23 cellular contexts compared by ENCODE assay signal in genomic region chr1:34409689-34410229, GRCh38.
A peak's percentile ranks its signal among the peaks of the same experiment; 100 is the strongest.
DNase-seq lines count a peak whose midpoint lies in the region; ATAC-seq and TF ChIP-seq lines count a peak whose summit lies in the region.
"Had no signal": no experiment of that assay in that cellular context is flagged by ENCODE, and none has a peak within 500 bp of the region (broad histone marks: within the 10 kb centered on the region; RNA-seq: fewer than 3 reads in every experiment).

No MANE protein-coding gene starts in this region.

- no peaks in the 10 kb centered on the region for H3K36me3 ChIP-seq in lung (ENCODE audit: control insufficient read depth in 2 of 2, insufficient read depth in 2 of 2, low read length in 2 of 2)
- H3K36me3 ChIP-seq: BE2C; BLaER1 treated with 17β-estradiol and CSF1 and Interleukin-3, amounts not matched to agents 10 nM and 100 nM; HAP-1 had no signal

- DNase-seq in ecto neural progenitor cell (ENCODE audit: low spot score) = peak; percentile 8
- DNase-seq in lung (ENCODE audit: low spot score) = peak; percentile 26
- DNase-seq in ureter (ENCODE audit: low spot score) = peak; percentile 24
- DNase-seq in pons (ENCODE audit: low spot score) = no peak
- no peak for DNase-seq in mesothelial cell of epicardium (ENCODE audit: low spot score in 2 of 2, unreplicated experiment in 2 of 2)
- DNase-seq: 8988T; ACHN; AML-193; BE2C; CD4-positive, alpha-beta T cell; CD8-positive, alpha-beta memory T cell; DMS 273 treated with DMSO at 0.1 percent for 48 hours; DMS79; EL; GDM1; GOT3; HFFc6 had no signal

- TF ChIP-seq CTCF in lung (IDR thresholded peaks at IDR 0.05; ENCODE audit: control extremely low read depth, extremely low read depth) = no peak
- no peak for TF ChIP-seq CTCF in mesothelial cell of epicardium (IDR thresholded peaks at IDR 0.05; ENCODE audit: unreplicated experiment)

- H3K4me3 Mint-ChIP-seq in mesothelial cell of epicardium = no peak overlapping the region
- H3K4me3 Mint-ChIP-seq: CD14-positive monocyte; CD4-positive, alpha-beta T cell; CD8-positive, alpha-beta memory T cell; HFFc6 had no signal

- no peaks in the 10 kb centered on the region for H3K27me3 ChIP-seq in lung (ENCODE audit: control insufficient read depth, insufficient read depth)
- H3K27me3 ChIP-seq: BE2C; BLaER1 treated with 17β-estradiol and CSF1 and Interleukin-3, amounts not matched to agents 10 nM and 100 nM had no signal

- H3K9me3 ChIP-seq in lung (ENCODE audit: control insufficient read depth in 2 of 2, insufficient read depth in 1 of 2, low read length in 1 of 2) = no peaks in the 10 kb centered on the region
- H3K9me3 ChIP-seq: A549, BE2C, HAP-1 had no signal

- no peak overlapping the region for H3K27ac Mint-ChIP-seq in mesothelial cell of epicardium
- H3K27ac Mint-ChIP-seq: CD14-positive monocyte; CD4-positive, alpha-beta T cell; CD8-positive, alpha-beta memory T cell; HFFc6 had no signal

- H3K9me3 Mint-ChIP-seq in mesothelial cell of epicardium = peaks cover 4% of the 10 kb centered on the region
- H3K9me3 Mint-ChIP-seq: CD4-positive, alpha-beta T cell had no signal

- no peak overlapping the region for H3K4me3 ChIP-seq in lung
- H3K4me3 ChIP-seq: A549; BLaER1 treated with 17β-estradiol and CSF1 and Interleukin-3, amounts not matched to agents 10 nM and 100 nM; GM12878; HAP-1 had no signal

- no peaks in the 10 kb centered on the region for H3K4me1 ChIP-seq in lung (ENCODE audit: control insufficient read depth in 2 of 2, insufficient read depth in 2 of 2, low read length in 2 of 2)
- H3K4me1 ChIP-seq: A549; BE2C; BLaER1 treated with 17β-estradiol and CSF1 and Interleukin-3, amounts not matched to agents 10 nM and 100 nM; HAP-1 had no signal

- H3K4me1 Mint-ChIP-seq in mesothelial cell of epicardium = peaks cover 9% of the 10 kb centered on the region
- H3K4me1 Mint-ChIP-seq: CD14-positive monocyte; CD8-positive, alpha-beta memory T cell had no signal

- peaks cover 13% of the 10 kb centered on the region for H3K27me3 Mint-ChIP-seq in mesothelial cell of epicardium (ENCODE audit: low read depth)

- no peak overlapping the region for H3K27ac ChIP-seq in lung (ENCODE audit: low read depth in 1 of 2, low read length in 1 of 2)
- H3K27ac ChIP-seq: A549; BLaER1 treated with 17β-estradiol and CSF1 and Interleukin-3, amounts not matched to agents 10 nM and 100 nM had no signal

- no peak for ATAC-seq in lung (ENCODE audit: insufficient read depth, low FRiP score)
- ATAC-seq in GM18868 (IDR thresholded peaks at IDR 0.05; ENCODE audit: unreplicated experiment) = no peak
- ATAC-seq: A549, GM12878 had no signal

- WGBS in lung, 2 donors = 90 to 91% methylated on average over 6 of the region's 6 CpGs

- no peaks in the 10 kb centered on the region for H3K36me3 Mint-ChIP-seq in mesothelial cell of epicardium
- H3K36me3 Mint-ChIP-seq: CD14-positive monocyte; CD8-positive, alpha-beta memory T cell had no signal

Comparison
In these comparisons a context has a peak if more than half of its experiments do, and no peak if none do; other contexts are left out.
1. DNase-seq: peak in ecto neural progenitor cell (single experiment), lung (single experiment) and ureter (single experiment); none in pons (single experiment) and mesothelial cell of epicardium (0 of 2).